ENCODE assay signal across 26 cellular contexts in the genomic region with DNA sequence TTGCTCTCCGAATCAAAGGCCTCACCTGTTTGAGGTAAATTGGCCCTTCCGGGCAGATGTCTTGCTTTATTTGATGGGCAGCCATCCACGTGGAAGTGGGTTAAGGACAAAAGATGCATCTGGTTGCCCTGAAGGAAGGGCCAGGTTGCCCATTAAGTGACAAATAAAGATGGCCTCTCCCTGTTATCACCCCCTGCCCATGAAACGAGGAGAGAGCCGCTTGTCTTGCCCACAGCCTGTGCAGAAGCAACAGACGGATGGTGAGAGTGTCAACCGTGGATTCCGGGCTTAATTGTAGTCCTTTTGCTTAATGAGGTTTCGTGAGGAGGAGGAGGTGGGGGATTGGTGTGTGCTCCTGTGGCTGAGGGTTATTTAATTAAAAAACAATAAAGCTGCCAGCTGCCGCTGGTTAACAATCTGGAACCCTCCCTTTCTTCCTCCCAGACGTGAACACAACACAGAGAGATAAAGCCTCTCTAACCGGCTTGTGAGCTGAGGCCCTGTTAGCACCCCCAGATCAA.
DNase-seq lines count a peak whose midpoint lies in the region; ATAC-seq, FAIRE-seq and TF ChIP-seq lines count a peak whose summit lies in the region.
"Had no signal": no experiment of that assay in that cellular context is flagged by ENCODE, and none has a peak within 500 bp of the region (broad histone marks: within the 10 kb centered on the region; RNA-seq: fewer than 3 reads in every experiment).

No MANE protein-coding gene starts in this region.

- no peak overlapping the region for H3K27ac ChIP-seq in K562 (ENCODE audit: extremely low read depth, low read depth, low read length)
- H3K27ac ChIP-seq in neuronal stem cell (replicated peaks; ENCODE audit: low read length): peak overlapping the region; percentile 1
- H3K27ac ChIP-seq: 22Rv1, ascending aorta, GM23248 had no signal

- in situ Hi-C loops in K562 (cut with MboI): no loop called here

- no peak overlapping the region for H2AK5ac ChIP-seq in neuronal stem cell (ENCODE audit: low read depth, low read length)

- TF ChIP-seq EP300 in K562 (IDR thresholded peaks at IDR 0.05; ENCODE audit: low read length): no peak

- CTCF ChIA-PET in K562 (lab: Yijun Ruan, JAX; ENCODE audit: low intra/inter-chr PET ratio): no interaction called here

- no peak overlapping the region for H2BK5ac ChIP-seq in neuronal stem cell (ENCODE audit: low read length)

- H3K4me3 ChIP-seq in K562: no peak overlapping the region
- H3K4me3 ChIP-seq in neuronal stem cell (ENCODE audit: low read length in 2 of 2): no peak overlapping the region
- H3K4me3 ChIP-seq: ascending aorta, GM23248, lung had no signal

- H3K9me1 ChIP-seq in K562 (ENCODE audit: control insufficient read depth, insufficient read depth, low read length): no peaks in the 10 kb centered on the region

- H3K36me3 ChIP-seq in K562 (ENCODE audit: control insufficient read depth, insufficient read depth, low read length) (no peaks in the 10 kb centered on the region), neuronal stem cell (replicated peaks in 1 of 2; ENCODE audit: control insufficient read depth in 2 of 2, insufficient read depth in 2 of 2, low read length in 2 of 2) (no peaks in the 10 kb centered on the region)
- H3K36me3 ChIP-seq: ascending aorta had no signal

- H2BK12ac ChIP-seq in neuronal stem cell (ENCODE audit: low read length): no peak overlapping the region

- no peak overlapping the region for H4K91ac ChIP-seq in neuronal stem cell (ENCODE audit: low read depth, low read length, poor library complexity)

- no peaks in the 10 kb centered on the region for H3K79me2 ChIP-seq in K562 (ENCODE audit: control insufficient read depth, insufficient read depth, low read length)

- H3K4me1 ChIP-seq in K562 (replicated peaks in 1 of 2; ENCODE audit: control insufficient read depth in 2 of 2, insufficient read depth in 2 of 2, low read length in 2 of 2): peaks cover 0 to 27% of the 10 kb centered on the region in 2 experiments; a peak in 3 of 5 replicates
- peaks cover 0 to 5% of the 10 kb centered on the region in 2 donors for H3K4me1 ChIP-seq in neuronal stem cell (ENCODE audit: control insufficient read depth in 2 of 2, insufficient read depth in 1 of 2, low read depth in 1 of 2, low read length in 2 of 2)
- H3K4me1 ChIP-seq: ascending aorta had no signal

- DNase-seq in DMS 273 (lab: John Stamatoyannopoulos, UW; ENCODE audit: unreplicated experiment): peak; percentile 12
- DNase-seq in DMS 273 treated with DMSO at 0.1 percent for 48 hours (lab: John Stamatoyannopoulos, UW): no peak
- DNase-seq in NCI-H69 (lab: John Stamatoyannopoulos, UW): peak; percentile 92
- DNase-seq in K562 (ENCODE audit: extremely low read depth in 1 of 4, low spot score in 3 of 4): no peak
- no peak for DNase-seq in neuronal stem cell (ENCODE audit: low spot score)
- DNase-seq in activated T-cell treated with anti-CD3 and anti-CD28 coated beads for 4 hours: no peak
- DNase-seq: activated CD4-positive, alpha-beta memory T cell treated with anti-CD3 and anti-CD28 coated beads for 36 hours; activated CD8-positive, alpha-beta memory T cell treated with anti-CD3 and anti-CD28 coated beads, Interleukin-2, amount 50 U/mL, for 48 hours; activated effector memory CD4-positive, alpha-beta T cell treated with Interleukin-2 at 50 U/mL for 16 hours; activated naive CD8-positive, alpha-beta T cell treated with anti-CD3 and anti-CD28 coated beads for 36 hours; CD4-positive, alpha-beta T cell; central memory CD4-positive, alpha-beta T cell; DMS53; GF-D8; GM23248; Karpas-422; NCI-H2107; NCI-H510A had no signal

- no peak for ATAC-seq in K562
- no peak for ATAC-seq in HG03439 (IDR thresholded peaks at IDR 0.05; ENCODE audit: unreplicated experiment)
- no peak for ATAC-seq in HG02588 (IDR thresholded peaks at IDR 0.05; ENCODE audit: unreplicated experiment)

- H3K4ac ChIP-seq in neuronal stem cell (ENCODE audit: low read length): no peak overlapping the region

- intact Hi-C loops in K562 (cut with micrococcal nuclease): loop anchor here (10.0 kb wide), 1 partner anchor 188 kb away; a partner anchor contains a TSS

- no peaks in the 10 kb centered on the region for H3K79me1 ChIP-seq in neuronal stem cell (ENCODE audit: low read depth, low read length)

- no peaks in the 10 kb centered on the region for H4K20me1 ChIP-seq in K562 (replicated peaks; ENCODE audit: control insufficient read depth, insufficient read depth, low read length)

- H2BK120ac ChIP-seq in neuronal stem cell (ENCODE audit: low read depth, low read length): no peak overlapping the region

- TF ChIP-seq CTCF in K562 (IDR thresholded peaks at IDR 0.05 in 2 of 3, conservative IDR thresholded peaks at IDR 0.05 in 1 of 3; ENCODE audit: insufficient read depth in 2 of 3, low read depth in 1 of 3, low read length in 3 of 3): no peak

- H3K9me3 ChIP-seq in K562 (replicated peaks; ENCODE audit: control insufficient read depth, insufficient read depth, low read depth, low read length) (no peaks in the 10 kb centered on the region), neuronal stem cell (replicated peaks in 1 of 2; ENCODE audit: control insufficient read depth in 2 of 2, insufficient read depth in 1 of 2, low read depth in 1 of 2, low read length in 2 of 2) (no peaks in the 10 kb centered on the region)
- H3K9me3 ChIP-seq: ascending aorta had no signal

- H3K18ac ChIP-seq in neuronal stem cell (ENCODE audit: low read length): peak overlapping the region; percentile 15

- FAIRE-seq in K562 (lab: Jason Lieb, UNC): no peak
- FAIRE-seq: endothelial cell of umbilical vein, HTR-8/SVneo, keratinocyte had no signal

- no peak overlapping the region for H3K4me2 ChIP-seq in K562 (ENCODE audit: insufficient read depth, low read length)
- H3K4me2 ChIP-seq in neuronal stem cell (ENCODE audit: insufficient read depth, low read length, poor library complexity, severe bottlenecking): no peak overlapping the region

- no peak overlapping the region for H4K8ac ChIP-seq in neuronal stem cell (ENCODE audit: low read depth, low read length)

- no peak overlapping the region; a peak in 1 of 4 replicates for H3K9ac ChIP-seq in K562 (ENCODE audit: insufficient read depth in 1 of 2, low read depth in 2 of 2, low read length in 2 of 2)
- no peak overlapping the region for H3K9ac ChIP-seq in neuronal stem cell (ENCODE audit: low read depth, low read length, poor library complexity)
- H3K9ac ChIP-seq: GM23248 had no signal

- no TSS peak for BruUV-seq in K562 (replicated peaks; lab: Mats Ljungman, UMichigan)

- H3K23ac ChIP-seq in neuronal stem cell (ENCODE audit: low read depth, low read length, poor library complexity): no peak overlapping the region

- no peak for TF ChIP-seq RAD21 in K562 (CRISPR knock-in tag; conservative IDR thresholded peaks at IDR 0.05 in 1 of 2, IDR thresholded peaks at IDR 0.05 in 1 of 2)

- WGBS in K562 (ENCODE audit: insufficient coverage, low coverage, missing lambda C conversion rate): 47% methylated on average over 12 of the region's 12 CpGs
- WGBS in neuronal stem cell (ENCODE audit: extremely low coverage in 2 of 2, insufficient read length in 2 of 2, insufficient replicate concordance in 1 of 2), 2 donors: no CpG with 5 or more reads among the region's 12 CpGs

- POLR2A ChIA-PET in K562 (lab: Yijun Ruan, JAX): interaction anchor here (0.6 kb wide), 1 partner anchor 1441 kb away, joined by 3 read pairs; no protein-coding TSS in a partner anchor

- no peak overlapping the region for H2BK15ac ChIP-seq in neuronal stem cell (ENCODE audit: low read length)

- no peak for TF ChIP-seq POLR2A in K562 (conservative IDR thresholded peaks at IDR 0.05)

- H2AFZ ChIP-seq in K562 (ENCODE audit: low read depth, low read length) (peak overlapping the region; percentile 80), neuronal stem cell (ENCODE audit: low read length) (no peak overlapping the region)
- H2AFZ ChIP-seq: GM23248 had no signal

- H3K27me3 ChIP-seq in K562 (ENCODE audit: control insufficient read depth in 2 of 2, insufficient read depth in 2 of 2, low read length in 2 of 2) (no peaks in the 10 kb centered on the region), neuronal stem cell (ENCODE audit: control insufficient read depth in 3 of 3, insufficient read depth in 3 of 3, low read depth in 1 of 3, low read length in 3 of 3) (no peaks in the 10 kb centered on the region)
- H3K27me3 ChIP-seq: ascending aorta had no signal

- H3K14ac ChIP-seq in neuronal stem cell (ENCODE audit: low read length): no peak overlapping the region

Comparison
In these comparisons a context has a peak if more than half of its experiments do, and no peak if none do; other contexts are left out.
1. DNase-seq: peak in DMS 273 (single experiment) and NCI-H69 (single experiment); none in DMS 273 treated with DMSO at 0.1 percent for 48 hours (single experiment), K562 (0 of 4), neuronal stem cell (single experiment) and activated T-cell treated with anti-CD3 and anti-CD28 coated beads for 4 hours (single experiment).